Comparison of ENCODE assay signal across 8 cellular contexts in genomic region chr18:59358611-59359575, GRCh38. TPM values are rescaled to one million over a fixed set of nuclear protein-coding genes. Genes with fewer than 3 reads are reported as not detected.
DNase-seq lines count a peak whose midpoint lies in the region; ATAC-seq lines count a peak whose summit lies in the region.

Gene LMAN1, minus strand, starts transcription at chr18:59359265. Its CDS starts 21 bp downstream, at chr18:59359244.

- POLR2A ChIA-PET in activated CD8-positive, alpha-beta memory T cell treated with anti-CD3 and anti-CD28 coated beads for 36 hours (lab: Charles Lee), result interaction anchor here (1.0 to 2.1 kb wide), 3 partner anchors 19 to 218 kb away, joined by 4 to 7 read pairs (median 5); no protein-coding TSS in a partner anchor

- DNase-seq in COR-L47 (lab: John Stamatoyannopoulos, UW) (peak; percentile 98), HT1080 (ENCODE audit: low read depth) (peak; percentile 87), NOMO-1 (lab: John Stamatoyannopoulos, UW; ENCODE audit: unreplicated experiment in 2 of 2) (peak; percentile 85 to 91), lung microvascular endothelial cell (ENCODE audit: low read depth in 2 of 2) (peak; percentile 93 to 96)
- peak; percentile 90 for DNase-seq in effector CD8-positive, alpha-beta T cell (lab: John Stamatoyannopoulos, UW)
- DNase-seq in stimulated activated CD4-positive, alpha-beta T cell treated with anti-CD3 and anti-CD28 coated beads, TNF-alpha, amount 100 ng/mL, for 4 hours (ENCODE audit: low read depth in 3 of 3), result peak; percentile 83 to 94 (median 86)

- CTCF ChIA-PET in activated CD8-positive, alpha-beta memory T cell treated with anti-CD3 and anti-CD28 coated beads for 36 hours (lab: Charles Lee), result no interaction called here

- peak; percentile 95 for ATAC-seq in GM21367 (IDR thresholded peaks at IDR 0.05; ENCODE audit: unreplicated experiment)

RNA-seq across cellular contexts. Expression of gene LMAN1, which starts in this region (rescaled TPM):
- 72.2 and 77.8 TPM in 2 replicates for total RNA-seq in HT1080 (2014; rRNA removed; shearing (Covaris generic))
- polyA plus RNA-seq in HT1080 (2015; cell fraction: cytosol; rRNA removed), result 80.9 and 110 TPM in 2 replicates
- 203 and 215 TPM in 2 replicates for polyA plus RNA-seq in HT1080 (2015; cell fraction: nucleus; rRNA removed)
- 100 to 1,000 TPM; 114 TPM for total RNA-seq in activated CD8-positive, alpha-beta memory T cell treated with anti-CD3 and anti-CD28 coated beads for 36 hours
- 66.0 and 78.2 TPM in 2 replicates for total RNA-seq in lung microvascular endothelial cell

Comparison
In these comparisons a context has a peak if more than half of its experiments do, and no peak if none do; other contexts are left out.
1. Peak in every context shown above with its lines: DNase-seq and ATAC-seq.